ENCODE assay signal across 19 cellular contexts in genomic region chr17:47700471-47701449, GRCh38. TPM values are rescaled to one million over a fixed set of nuclear protein-coding genes. Genes with fewer than 3 reads are reported as not detected.
DNase-seq lines count a peak whose midpoint lies in the region; ATAC-seq lines count a peak whose summit lies in the region.
"Had no signal": no experiment of that assay in that cellular context is flagged by ENCODE, and none has a peak within 500 bp of the region (broad histone marks: within the 10 kb centered on the region; RNA-seq: fewer than 3 reads in every experiment).

No MANE protein-coding gene starts in this region.

- no peak for DNase-seq in activated naive CD4-positive, alpha-beta T cell treated with anti-CD3 and anti-CD28 coated beads for 36 hours
- DNase-seq in activated naive CD4-positive, alpha-beta T cell (lab: John Stamatoyannopoulos, UW): no peak
- DNase-seq in activated CD4-positive, alpha-beta memory T cell treated with anti-CD3 and anti-CD28 coated beads for 36 hours: peak; percentile 63
- DNase-seq in immature natural killer cell (peak; percentile 67 to 72 (median 71)), NCI-H2196 (lab: John Stamatoyannopoulos, UW; ENCODE audit: unreplicated experiment) (no peak), COLO668 (lab: John Stamatoyannopoulos, UW; ENCODE audit: unreplicated experiment) (no peak)
- DNase-seq in stimulated activated naive CD8-positive, alpha-beta T cell treated with anti-CD3 and anti-CD28 coated beads, Interleukin-15, amount 100 ng/mL, for 72 hours: peak; percentile 29 to 43
- DNase-seq: activated B cell treated with CpG ODN at 0.5 μM for 24 hours; GF-D8; HCEC 1CT; KBM-7; midbrain; NCI-H1092; NCI-H748 treated with DMSO at 0.1 percent for 48 hours; stimulated activated naive CD4-positive, alpha-beta T cell treated with Interleukin-2 at 50 U/mL for 16 hours had no signal

- CTCF ChIA-PET in activated naive CD4-positive, alpha-beta T cell treated with anti-CD3 and anti-CD28 coated beads for 36 hours (lab: Charles Lee): interaction anchor here (0.6 to 8.3 kb wide), 10 partner anchors 10 to 101 kb away, joined by 3 to 158 read pairs (median 4); partner anchors contain the start of gene TBX21
- CTCF ChIA-PET in activated CD4-positive, alpha-beta memory T cell treated with anti-CD3 and anti-CD28 coated beads for 36 hours (lab: Charles Lee): interaction anchor here (1.0 to 6.8 kb wide), 14 partner anchors 9 to 130 kb away, joined by 3 to 175 read pairs (median 6); partner anchors contain the start of genes KPNB1, LRRC46, MRPL10 and TBX21

- H3K4me3 Mint-ChIP-seq in activated naive CD4-positive, alpha-beta T cell treated with anti-CD3 and anti-CD28 coated beads for 36 hours: peak overlapping the region; percentile 45
- H3K4me3 Mint-ChIP-seq in activated CD4-positive, alpha-beta memory T cell treated with anti-CD3 and anti-CD28 coated beads for 36 hours: peak overlapping the region; percentile 66
- peak overlapping the region; percentile 89 to 99 (median 91) for H3K4me3 Mint-ChIP-seq in immature natural killer cell
- H3K4me3 Mint-ChIP-seq in stimulated activated naive CD8-positive, alpha-beta T cell treated with anti-CD3 and anti-CD28 coated beads, Interleukin-15, amount 100 ng/mL, for 72 hours: peak overlapping the region; percentile 58 to 63
- H3K4me3 Mint-ChIP-seq: activated B cell treated with CpG ODN at 0.5 μM for 24 hours had no signal

- H3K4me1 Mint-ChIP-seq in activated naive CD4-positive, alpha-beta T cell treated with anti-CD3 and anti-CD28 coated beads for 36 hours (ENCODE audit: low read depth): peaks cover 89% of the 10 kb centered on the region
- peaks cover 68% of the 10 kb centered on the region for H3K4me1 Mint-ChIP-seq in activated CD4-positive, alpha-beta memory T cell treated with anti-CD3 and anti-CD28 coated beads for 36 hours (ENCODE audit: low read depth)
- peaks cover 87 to 88% of the 10 kb centered on the region in 2 donors for H3K4me1 Mint-ChIP-seq in immature natural killer cell
- peaks cover 95% of the 10 kb centered on the region for H3K4me1 Mint-ChIP-seq in stimulated activated naive CD8-positive, alpha-beta T cell treated with anti-CD3 and anti-CD28 coated beads, Interleukin-15, amount 100 ng/mL, for 72 hours

- no peaks in the 10 kb centered on the region for H3K9me3 Mint-ChIP-seq in activated naive CD4-positive, alpha-beta T cell treated with anti-CD3 and anti-CD28 coated beads for 36 hours
- H3K9me3 Mint-ChIP-seq in activated CD4-positive, alpha-beta memory T cell treated with anti-CD3 and anti-CD28 coated beads for 36 hours: no peaks in the 10 kb centered on the region
- no peaks in the 10 kb centered on the region for H3K9me3 Mint-ChIP-seq in immature natural killer cell
- no peaks in the 10 kb centered on the region for H3K9me3 Mint-ChIP-seq in stimulated activated naive CD8-positive, alpha-beta T cell treated with anti-CD3 and anti-CD28 coated beads, Interleukin-15, amount 100 ng/mL, for 72 hours
- H3K9me3 Mint-ChIP-seq: activated B cell treated with CpG ODN at 0.5 μM for 24 hours had no signal

- H3K36me3 Mint-ChIP-seq in activated naive CD4-positive, alpha-beta T cell treated with anti-CD3 and anti-CD28 coated beads for 36 hours (ENCODE audit: low read depth): peaks cover 42% of the 10 kb centered on the region
- H3K36me3 Mint-ChIP-seq in activated CD4-positive, alpha-beta memory T cell treated with anti-CD3 and anti-CD28 coated beads for 36 hours: peaks cover 23% of the 10 kb centered on the region
- H3K36me3 Mint-ChIP-seq in immature natural killer cell: no peaks in the 10 kb centered on the region

- intact Hi-C loops in activated naive CD4-positive, alpha-beta T cell treated with anti-CD3 and anti-CD28 coated beads for 36 hours (cut with micrococcal nuclease): no loop called here
- intact Hi-C loops in activated CD4-positive, alpha-beta memory T cell treated with anti-CD3 and anti-CD28 coated beads for 36 hours (cut with micrococcal nuclease): no loop called here

- H3K27me3 Mint-ChIP-seq in activated naive CD4-positive, alpha-beta T cell treated with anti-CD3 and anti-CD28 coated beads for 36 hours (ENCODE audit: low read depth): no peaks in the 10 kb centered on the region
- H3K27me3 Mint-ChIP-seq in activated CD4-positive, alpha-beta memory T cell treated with anti-CD3 and anti-CD28 coated beads for 36 hours: no peaks in the 10 kb centered on the region
- H3K27me3 Mint-ChIP-seq in immature natural killer cell (ENCODE audit: low read depth in 3 of 3): peaks cover 21 to 51% (median 47%) of the 10 kb centered on the region in 3 donors
- no peaks in the 10 kb centered on the region for H3K27me3 Mint-ChIP-seq in stimulated activated naive CD8-positive, alpha-beta T cell treated with anti-CD3 and anti-CD28 coated beads, Interleukin-15, amount 100 ng/mL, for 72 hours
- H3K27me3 Mint-ChIP-seq: activated B cell treated with CpG ODN at 0.5 μM for 24 hours had no signal

- ATAC-seq in stimulated activated naive CD8-positive, alpha-beta T cell treated with anti-CD3 and anti-CD28 coated beads, Interleukin-15, amount 100 ng/mL, for 72 hours: peak; percentile 41
- no peak for ATAC-seq in HG03342 (IDR thresholded peaks at IDR 0.05; ENCODE audit: unreplicated experiment)
- ATAC-seq: pancreas had no signal

- H3K27ac Mint-ChIP-seq in activated naive CD4-positive, alpha-beta T cell treated with anti-CD3 and anti-CD28 coated beads for 36 hours: peak overlapping the region; percentile 98
- peak overlapping the region; percentile 91 for H3K27ac Mint-ChIP-seq in activated CD4-positive, alpha-beta memory T cell treated with anti-CD3 and anti-CD28 coated beads for 36 hours
- peak overlapping the region; percentile 92 to 99 (median 96) for H3K27ac Mint-ChIP-seq in immature natural killer cell
- H3K27ac Mint-ChIP-seq in stimulated activated naive CD8-positive, alpha-beta T cell treated with anti-CD3 and anti-CD28 coated beads, Interleukin-15, amount 100 ng/mL, for 72 hours: peak overlapping the region in 1 of 2 donors; percentile 95
- H3K27ac Mint-ChIP-seq: activated B cell treated with CpG ODN at 0.5 μM for 24 hours had no signal

- POLR2A ChIA-PET in activated CD4-positive, alpha-beta memory T cell treated with anti-CD3 and anti-CD28 coated beads for 36 hours (lab: Charles Lee): interaction anchor here (1.0 to 11.0 kb wide), 7 partner anchors 16 to 50 kb away, joined by 3 to 111 read pairs (median 6); partner anchors contain the start of gene TBX21

RNA-seq across cellular contexts. Expression of gene TBKBP1, which starts 6.8 kb away (rescaled TPM):
- 10 to 100 TPM; 19.5 to 19.7 TPM for total RNA-seq in activated naive CD4-positive, alpha-beta T cell treated with anti-CD3 and anti-CD28 coated beads for 36 hours
- total RNA-seq in activated CD4-positive, alpha-beta memory T cell treated with anti-CD3 and anti-CD28 coated beads for 36 hours: 10 to 100 TPM; 11.3 to 13.0 TPM
- polyA plus RNA-seq in immature natural killer cell: 1 to 10 TPM; 1.3 to 2.3 (median 2.2) TPM

RNA-seq across cellular contexts. Expression of gene TBX21, which starts 32.3 kb away (rescaled TPM):
- total RNA-seq in activated naive CD4-positive, alpha-beta T cell treated with anti-CD3 and anti-CD28 coated beads for 36 hours: 10 to 100 TPM; 50.6 to 52.3 TPM
- total RNA-seq in activated CD4-positive, alpha-beta memory T cell treated with anti-CD3 and anti-CD28 coated beads for 36 hours: 10 to 100 TPM; 57.7 to 58.2 TPM
- 100 to 1,000 TPM; 199 to 385 (median 225) TPM for polyA plus RNA-seq in immature natural killer cell
- total RNA-seq: hepatocyte, RPMI7951 had no signal
- polyA plus RNA-seq: hepatocyte had no signal

RNA-seq across cellular contexts. Expression of gene KPNB1, which starts 51.0 kb away (rescaled TPM):
- 100 to 1,000 TPM; 602 to 614 TPM for total RNA-seq in activated naive CD4-positive, alpha-beta T cell treated with anti-CD3 and anti-CD28 coated beads for 36 hours
- total RNA-seq in activated CD4-positive, alpha-beta memory T cell treated with anti-CD3 and anti-CD28 coated beads for 36 hours: 100 to 1,000 TPM; 475 to 488 TPM
- polyA plus RNA-seq in immature natural killer cell: 10 to 100 TPM; 15.8 to 27.9 (median 17.3) TPM

Comparison
In these comparisons a context has a peak if more than half of its experiments do, and no peak if none do; other contexts are left out.
1. DNase-seq: peak in activated CD4-positive, alpha-beta memory T cell treated with anti-CD3 and anti-CD28 coated beads for 36 hours (single experiment), immature natural killer cell (3 of 3) and stimulated activated naive CD8-positive, alpha-beta T cell treated with anti-CD3 and anti-CD28 coated beads, Interleukin-15, amount 100 ng/mL, for 72 hours (2 of 2); none in activated naive CD4-positive, alpha-beta T cell treated with anti-CD3 and anti-CD28 coated beads for 36 hours (single experiment), activated naive CD4-positive, alpha-beta T cell (0 of 4), NCI-H2196 (single experiment) and COLO668 (single experiment).
2. Peak in every context shown above with its lines, with median percentiles within 50 percentile points of each other: H3K4me3 Mint-ChIP-seq.